In genomic region chr10:97584798-97585438, GRCh38 we compare ENCODE assay signal across 18 cellular contexts. TPM values are rescaled to one million over a fixed set of nuclear protein-coding genes. Genes with fewer than 3 reads are reported as not detected.
A peak's percentile ranks its signal among the peaks of the same experiment; 100 is the strongest.
DNase-seq lines count a peak whose midpoint lies in the region; ATAC-seq, FAIRE-seq and TF ChIP-seq lines count a peak whose summit lies in the region.
"Had no signal": no experiment of that assay in that cellular context is flagged by ENCODE, and none has a peak within 500 bp of the region (broad histone marks: within the 10 kb centered on the region; RNA-seq: fewer than 3 reads in every experiment).

No MANE protein-coding gene starts in this region.

- H3K79me2 ChIP-seq in SK-N-SH (ENCODE audit: insufficient read depth) (no peaks in the 10 kb centered on the region), HepG2 (ENCODE audit: insufficient read depth, low read length) (peaks cover 3% of the 10 kb centered on the region)

- no peaks in the 10 kb centered on the region for H3K9me3 Mint-ChIP-seq in chondrocyte (ENCODE audit: low read depth)
- H3K9me3 Mint-ChIP-seq: CD4-positive, alpha-beta T cell had no signal

- H4K20me1 ChIP-seq in SK-N-SH (ENCODE audit: insufficient read depth), result no peaks in the 10 kb centered on the region
- no peaks in the 10 kb centered on the region for H4K20me1 ChIP-seq in HepG2 (ENCODE audit: insufficient read depth, low read length)

- in situ Hi-C loops in HepG2 (cut with HindIII; ENCODE audit: extremely low pct_ligation_motif_present, low pct_unique_long_range_greater_than_20kb), result no loop called here

- H2AFZ ChIP-seq in SK-N-SH (ENCODE audit: low read depth), result 0 out of 2 replicates have a peak overlapping the region, but pooled peaks have one; percentile 56
- peak overlapping the region; percentile 12 for H2AFZ ChIP-seq in HepG2 (ENCODE audit: low read length)

- 93% methylated on average over 2 of the region's 5 CpGs for WGBS in SK-N-SH (ENCODE audit: low lambda C conversion rate)
- 11% methylated on average over 3 of the region's 5 CpGs for WGBS in HepG2 (ENCODE audit: low lambda C conversion rate)

- H3K27me3 ChIP-seq in SK-N-SH (ENCODE audit: insufficient read depth), result no peaks in the 10 kb centered on the region
- H3K27me3 ChIP-seq in HepG2 (ENCODE audit: control insufficient read depth in 1 of 2, insufficient read depth in 2 of 2, low read length in 2 of 2), result peaks cover 0 to 12% of the 10 kb centered on the region in 2 experiments; a peak in 1 of 5 replicates
- no peaks in the 10 kb centered on the region for H3K27me3 ChIP-seq in thoracic aorta (replicated peaks; ENCODE audit: insufficient read depth)
- H3K27me3 ChIP-seq: suprapubic skin had no signal

- no TSS peak for BruUV-seq in HepG2 (replicated peaks; lab: Mats Ljungman, UMichigan)

- H3K4me1 ChIP-seq in SK-N-SH (ENCODE audit: control insufficient read depth in 1 of 2, insufficient read depth in 2 of 2, low read depth in 1 of 2, low read length in 1 of 2) (peaks cover 0 to 21% of the 10 kb centered on the region in 2 experiments; a peak in 1 of 4 replicates), HepG2 (ENCODE audit: insufficient read depth, low read length) (peaks cover 67% of the 10 kb centered on the region), thoracic aorta (ENCODE audit: control insufficient read depth in 1 of 2, low read depth in 2 of 2) (peaks cover 3 to 27% of the 10 kb centered on the region in 2 donors)

- no peak overlapping the region for H3K4me3 Mint-ChIP-seq in chondrocyte (ENCODE audit: unreplicated experiment)
- H3K4me3 Mint-ChIP-seq: activated CD8-positive, alpha-beta memory T cell treated with anti-CD3 and anti-CD28 coated beads, Interleukin-2, amount 10 ng/mL, durations not matched to agents 7 days and 5 days; CD4-positive, alpha-beta T cell had no signal

- no peak overlapping the region for H3K27ac Mint-ChIP-seq in chondrocyte (ENCODE audit: unreplicated experiment)
- H3K27ac Mint-ChIP-seq: activated CD8-positive, alpha-beta memory T cell treated with anti-CD3 and anti-CD28 coated beads, Interleukin-2, amount 10 ng/mL, durations not matched to agents 7 days and 5 days; CD4-positive, alpha-beta T cell had no signal

- H3F3A ChIP-seq in SK-N-SH (replicated peaks; ENCODE audit: insufficient read depth), result no peaks in the 10 kb centered on the region

- H3K36me3 Mint-ChIP-seq in chondrocyte (ENCODE audit: low read depth), result no peaks in the 10 kb centered on the region
- H3K36me3 Mint-ChIP-seq: activated CD8-positive, alpha-beta memory T cell treated with anti-CD3 and anti-CD28 coated beads, Interleukin-2, amount 10 ng/mL, durations not matched to agents 7 days and 5 days had no signal

- intact Hi-C loops in HepG2 (cut with micrococcal nuclease; ENCODE audit: unreplicated experiment), result loop anchor here (1.0 kb wide), 1 partner anchor 11 kb away; no protein-coding TSS in a partner anchor

- H3K4me2 ChIP-seq in SK-N-SH (peak overlapping the region; percentile 0; the same call in 1 of the 2 replicates), HepG2 (ENCODE audit: low read depth, low read length) (peak overlapping the region; percentile 91)
- H3K4me2 ChIP-seq: KMS-11 had no signal

- POLR2A ChIA-PET in SK-N-SH (lab: Yijun Ruan, JAX), result interaction anchor here (1.3 kb wide), 1 partner anchor 99 kb away, joined by 4 read pairs; no protein-coding TSS in a partner anchor
- POLR2A ChIA-PET in HepG2 (lab: Yijun Ruan, JAX), result interaction anchor here (0.9 to 2.9 kb wide), 7 partner anchors 10 to 102 kb away, joined by 3 to 23 read pairs (median 8); partner anchors contain the start of genes ANKRD2 and AVPI1

- peaks cover 6% of the 10 kb centered on the region for H3K4me1 Mint-ChIP-seq in chondrocyte (ENCODE audit: low read depth)

- FAIRE-seq in HepG2 (lab: Jason Lieb, UNC), result peak; percentile 84

- TF ChIP-seq CTCF in SK-N-SH (IDR thresholded peaks at IDR 0.05) (no peak), chondrocyte (IDR thresholded peaks at IDR 0.05) (no peak), HepG2 (CRISPR knock-in tag; IDR thresholded peaks at IDR 0.05) (no peak), thoracic aorta (IDR thresholded peaks at IDR 0.05) (no peak)

- TF ChIP-seq RAD21 in SK-N-SH (IDR thresholded peaks at IDR 0.05; ENCODE audit: low read length) (no peak), HepG2 (CRISPR knock-in tag; IDR thresholded peaks at IDR 0.05) (no peak)

- no peak overlapping the region; a peak in 1 of 4 replicates for H3K4me3 ChIP-seq in SK-N-SH (ENCODE audit: low read depth in 2 of 2, low read length in 1 of 2)
- peak overlapping the region; percentile 48 to 72 (median 54) for H3K4me3 ChIP-seq in HepG2 (replicated peaks in 1 of 3; ENCODE audit: insufficient read depth in 1 of 3, low read depth in 2 of 3, low read length in 3 of 3)
- H3K4me3 ChIP-seq in thoracic aorta, result peak overlapping the region; percentile 16
- H3K4me3 ChIP-seq: suprapubic skin had no signal

- H3K9me3 ChIP-seq in SK-N-SH, result no peaks in the 10 kb centered on the region
- no peaks in the 10 kb centered on the region for H3K9me3 ChIP-seq in HepG2 (ENCODE audit: low read length)
- no peaks in the 10 kb centered on the region for H3K9me3 ChIP-seq in thoracic aorta
- H3K9me3 ChIP-seq: suprapubic skin had no signal

- CTCF ChIA-PET in SK-N-SH (lab: Yijun Ruan, JAX) (interaction anchor here (1.4 to 7.1 kb wide), 2 partner anchors 13 to 28 kb away, joined by 4 to 60 read pairs; partner anchors contain the start of gene ANKRD2), HepG2 (lab: Yijun Ruan, JAX; ENCODE audit: low intra/inter-chr PET ratio, low total read pairs) (no interaction called here)

- H3K9me2 ChIP-seq in SK-N-SH, result no peaks in the 10 kb centered on the region

- no peak for TF ChIP-seq POLR2A in HepG2 (IDR thresholded peaks at IDR 0.05; ENCODE audit: insufficient read depth in 1 of 2, low read depth in 2 of 2, low read length in 2 of 2)

- TF ChIP-seq EP300 in SK-N-SH (IDR thresholded peaks at IDR 0.05; ENCODE audit: borderline replicate concordance in 1 of 2, low read depth in 1 of 2, low read length in 1 of 2) (no peak), HepG2 (IDR thresholded peaks at IDR 0.05; ENCODE audit: low read depth in 2 of 2, low read length in 2 of 2) (no peak), HepG2 (CRISPR knock-in tag; IDR thresholded peaks at IDR 0.05; ENCODE audit: borderline replicate concordance) (no peak)

- DNase-seq in SK-N-SH (peak; percentile 18), chondrocyte (ENCODE audit: low spot score) (peak; percentile 42), HepG2 (ENCODE audit: low spot score) (peak; percentile 18), thoracic aorta (ENCODE audit: low spot score) (no peak), dedifferentiated amniotic fluid mesenchymal stem cell (ENCODE audit: extremely low spot score) (no peak), activated gamma-delta T cell treated with Interleukin-2 at 50 U/mL for 16 hours (no peak)
- DNase-seq: activated CD8-positive, alpha-beta memory T cell treated with anti-CD3 and anti-CD28 coated beads, Interleukin-2, amount 10 ng/mL, durations not matched to agents 7 days and 5 days; activated naive CD4-positive, alpha-beta T cell treated with Interleukin-2 at 50 U/mL for 16 hours; CD4-positive, alpha-beta T cell; T-helper 1 cell had no signal

- ATAC-seq in SK-N-SH treated with all-trans-retinoic acid at 6 μM for 48 hours (no peak), HepG2 (peak; percentile 12), thoracic aorta (ENCODE audit: insufficient number of reproducible peaks, low FRiP score, low read depth) (no peak), HG03280 (IDR thresholded peaks at IDR 0.05; ENCODE audit: unreplicated experiment) (no peak)
- ATAC-seq: activated CD8-positive, alpha-beta memory T cell treated with anti-CD3 and anti-CD28 coated beads, Interleukin-2, amount 10 ng/mL, durations not matched to agents 7 days and 5 days had no signal

- H3K9ac ChIP-seq in SK-N-SH (no peak overlapping the region), HepG2 (ENCODE audit: insufficient read depth, low read depth, low read length) (peak overlapping the region; percentile 66)
- H3K9ac ChIP-seq: KMS-11 had no signal

- H3K36me3 ChIP-seq in SK-N-SH (replicated peaks in 1 of 2; ENCODE audit: control insufficient read depth in 1 of 2, insufficient read depth in 2 of 2, low read length in 1 of 2) (no peaks in the 10 kb centered on the region), HepG2 (replicated peaks in 1 of 2; ENCODE audit: control insufficient read depth in 1 of 2, insufficient read depth in 2 of 2, low read length in 2 of 2) (no peaks in the 10 kb centered on the region; a peak in 1 of 5 replicates), thoracic aorta (no peaks in the 10 kb centered on the region)
- H3K36me3 ChIP-seq: suprapubic skin had no signal

- no peaks in the 10 kb centered on the region for H3K27me3 Mint-ChIP-seq in chondrocyte (ENCODE audit: low read depth)
- H3K27me3 Mint-ChIP-seq: CD4-positive, alpha-beta T cell had no signal

- H3K27ac ChIP-seq in SK-N-SH (ENCODE audit: low read depth in 2 of 2, low read length in 1 of 2) (peak overlapping the region in 1 of 2 experiments; percentile 72; a peak in 3 of 4 replicates), HepG2 (ENCODE audit: extremely low read length, insufficient read depth, low read length) (peak overlapping the region; percentile 69), thoracic aorta (peak overlapping the region; percentile 59 to 75)
- H3K27ac ChIP-seq: KMS-11 had no signal

RNA-seq across cellular contexts. Expression of gene HOGA1, which starts 0.7 kb away (rescaled TPM):
- polyA plus RNA-seq in SK-N-SH (2012; rRNA removed), result 2.9 and 4.8 TPM in 2 replicates
- 1.9 and 3.0 TPM in 2 replicates for polyA plus RNA-seq in SK-N-SH (2012; cell fraction: cytosol; rRNA removed)
- 5.9 and 9.4 TPM in 2 replicates for polyA plus RNA-seq in SK-N-SH (2012; cell fraction: nucleus; rRNA removed)
- 0.12 TPM in 1 of 3 replicates, not detected in the others for total RNA-seq in chondrocyte
- 18.8 and 19.5 TPM in 2 replicates for total RNA-seq in HepG2 (2016; rRNA removed; fragmentation: Illumina TruSeq; extraction: Trizol)
- total RNA-seq in HepG2 (2016; cell fraction: cytosol; rRNA removed; fragmentation: Illumina TruSeq; extraction: Trizol; ENCODE audit: low read depth), result 3.4 and 5.6 TPM in 2 replicates
- 18.4 and 22.7 TPM in 2 replicates for total RNA-seq in HepG2 (2016; cell fraction: insoluble cytoplasmic fraction; rRNA removed; fragmentation: Illumina TruSeq; extraction: Trizol)
- 6.7 and 7.9 TPM in 2 replicates for total RNA-seq in HepG2 (2016; cell fraction: membrane; rRNA removed; fragmentation: Illumina TruSeq; extraction: Trizol)
- 14.5 and 15.4 TPM in 2 replicates for total RNA-seq in HepG2 (2016; cell fraction: nucleus; rRNA removed; fragmentation: Illumina TruSeq; extraction: Trizol)
- polyA plus RNA-seq in HepG2 (2011; rRNA removed), result 7.1 and 7.6 TPM in 2 replicates
- 6.2 and 6.3 TPM in 2 replicates for polyA plus RNA-seq in HepG2 (2011; cell fraction: cytosol; rRNA removed)
- polyA plus RNA-seq in HepG2 (2011; cell fraction: nucleus; rRNA removed), result 12.0 and 12.1 TPM in 2 replicates
- 4.6 and 5.6 TPM in 2 replicates for polyA plus RNA-seq in HepG2 (2012)
- polyA plus RNA-seq in HepG2 (2016; cell fraction: cytosol; fragmentation: Illumina TruSeq; extraction: Trizol; ENCODE audit: low read depth), result 2.4 and 2.7 TPM in 2 replicates
- polyA plus RNA-seq in HepG2 (2016; cell fraction: insoluble cytoplasmic fraction; fragmentation: Illumina TruSeq; extraction: Trizol; ENCODE audit: low read depth), result 15.7 and 17.4 TPM in 2 replicates
- polyA plus RNA-seq in HepG2 (2016; cell fraction: membrane; fragmentation: Illumina TruSeq; extraction: Trizol; ENCODE audit: low read depth), result 3.0 and 3.6 TPM in 2 replicates
- polyA plus RNA-seq in HepG2 (2016; cell fraction: nucleus; fragmentation: Illumina TruSeq; extraction: Trizol; ENCODE audit: insufficient read depth, low read depth), result 18.7 and 20.9 TPM in 2 replicates
- polyA minus RNA-seq in HepG2 (2011; rRNA and poly(A)+ RNA removed; ENCODE audit: low replicate concordance), result 1.9 and 7.8 TPM in 2 replicates
- polyA minus RNA-seq in HepG2 (2011; cell fraction: cytosol; rRNA and poly(A)+ RNA removed), result 2.8 and 3.5 TPM in 2 replicates
- polyA minus RNA-seq in HepG2 (2011; cell fraction: nucleus; rRNA and poly(A)+ RNA removed), result 9.0 and 9.3 TPM in 2 replicates
- 10 to 100 TPM in 1 of 2 donors, 1 to 10 TPM in 1; 7.0 to 12.3 TPM for total RNA-seq in thoracic aorta
- total RNA-seq: A673; activated CD8-positive, alpha-beta memory T cell treated with anti-CD3 and anti-CD28 coated beads, Interleukin-2, amount 10 ng/mL, durations not matched to agents 7 days and 5 days; CD4-positive, alpha-beta T cell; osteocyte had no signal

RNA-seq across cellular contexts. Expression of gene C10orf62, which starts 4.6 kb away (rescaled TPM):
- polyA plus RNA-seq in SK-N-SH (2012; rRNA removed), result 0.07 and 0.19 TPM in 2 replicates
- polyA plus RNA-seq in SK-N-SH (2012; cell fraction: cytosol; rRNA removed), result 0.05 TPM in 1 of 2 replicates, not detected in the other
- 0.56 and 0.96 TPM in 2 replicates for polyA plus RNA-seq in SK-N-SH (2012; cell fraction: nucleus; rRNA removed)
- total RNA-seq in chondrocyte, result not detected in 3 replicates
- total RNA-seq in HepG2 (2016; rRNA removed; fragmentation: Illumina TruSeq; extraction: Trizol), result 0.28 and 1.6 TPM in 2 replicates
- not detected in 2 replicates for total RNA-seq in HepG2 (2016; cell fraction: cytosol; rRNA removed; fragmentation: Illumina TruSeq; extraction: Trizol; ENCODE audit: low read depth)
- 0.42 and 1.9 TPM in 2 replicates for total RNA-seq in HepG2 (2016; cell fraction: insoluble cytoplasmic fraction; rRNA removed; fragmentation: Illumina TruSeq; extraction: Trizol)
- 0.15 TPM in 1 of 2 replicates, not detected in the other for total RNA-seq in HepG2 (2016; cell fraction: membrane; rRNA removed; fragmentation: Illumina TruSeq; extraction: Trizol)
- total RNA-seq in HepG2 (2016; cell fraction: nucleus; rRNA removed; fragmentation: Illumina TruSeq; extraction: Trizol), result 3.1 and 3.7 TPM in 2 replicates
- polyA plus RNA-seq in HepG2 (2011; rRNA removed), result 0.61 and 0.74 TPM in 2 replicates
- 0.08 and 0.21 TPM in 2 replicates for polyA plus RNA-seq in HepG2 (2011; cell fraction: cytosol; rRNA removed)
- polyA plus RNA-seq in HepG2 (2011; cell fraction: nucleus; rRNA removed), result 2.6 and 3.1 TPM in 2 replicates
- 0.21 and 0.27 TPM in 2 replicates for polyA plus RNA-seq in HepG2 (2012)
- polyA plus RNA-seq in HepG2 (2016; cell fraction: cytosol; fragmentation: Illumina TruSeq; extraction: Trizol; ENCODE audit: low read depth), result 0.22 TPM in 1 of 2 replicates, not detected in the other
- 0.27 and 0.39 TPM in 2 replicates for polyA plus RNA-seq in HepG2 (2016; cell fraction: insoluble cytoplasmic fraction; fragmentation: Illumina TruSeq; extraction: Trizol; ENCODE audit: low read depth)
- not detected in 2 replicates for polyA plus RNA-seq in HepG2 (2016; cell fraction: membrane; fragmentation: Illumina TruSeq; extraction: Trizol; ENCODE audit: low read depth)
- polyA plus RNA-seq in HepG2 (2016; cell fraction: nucleus; fragmentation: Illumina TruSeq; extraction: Trizol; ENCODE audit: insufficient read depth, low read depth), result 1.4 and 1.5 TPM in 2 replicates
- polyA minus RNA-seq in HepG2 (2011; rRNA and poly(A)+ RNA removed; ENCODE audit: low replicate concordance), result 1.6 and 3.3 TPM in 2 replicates
- not detected in 2 replicates for polyA minus RNA-seq in HepG2 (2011; cell fraction: cytosol; rRNA and poly(A)+ RNA removed)
- polyA minus RNA-seq in HepG2 (2011; cell fraction: nucleus; rRNA and poly(A)+ RNA removed), result 5.2 and 5.8 TPM in 2 replicates
- total RNA-seq in thoracic aorta, result 1 to 10 TPM in 1 of 2 donors, not detected in 1; 1.2 TPM
- total RNA-seq: A673; activated CD8-positive, alpha-beta memory T cell treated with anti-CD3 and anti-CD28 coated beads, Interleukin-2, amount 10 ng/mL, durations not matched to agents 7 days and 5 days; CD4-positive, alpha-beta T cell; fibroblast of villous mesenchyme; osteocyte; PC-3; suprapubic skin had no signal

RNA-seq across cellular contexts. Expression of gene ANKRD2, which starts 12.3 kb away (rescaled TPM):
- 0.72 and 0.99 TPM in 2 replicates for polyA plus RNA-seq in SK-N-SH (2012; rRNA removed)
- 0.75 and 0.82 TPM in 2 replicates for polyA plus RNA-seq in SK-N-SH (2012; cell fraction: cytosol; rRNA removed)
- 1.6 and 2.2 TPM in 2 replicates for polyA plus RNA-seq in SK-N-SH (2012; cell fraction: nucleus; rRNA removed)
- total RNA-seq in chondrocyte, result 0.46 to 0.60 TPM (median 0.54 TPM) in 3 replicates
- not detected in 2 replicates for total RNA-seq in HepG2 (2016; rRNA removed; fragmentation: Illumina TruSeq; extraction: Trizol)
- not detected in 2 replicates for total RNA-seq in HepG2 (2016; cell fraction: cytosol; rRNA removed; fragmentation: Illumina TruSeq; extraction: Trizol; ENCODE audit: low read depth)
- total RNA-seq in HepG2 (2016; cell fraction: insoluble cytoplasmic fraction; rRNA removed; fragmentation: Illumina TruSeq; extraction: Trizol), result not detected in 2 replicates
- not detected in 2 replicates for total RNA-seq in HepG2 (2016; cell fraction: membrane; rRNA removed; fragmentation: Illumina TruSeq; extraction: Trizol)
- not detected in 2 replicates for total RNA-seq in HepG2 (2016; cell fraction: nucleus; rRNA removed; fragmentation: Illumina TruSeq; extraction: Trizol)
- polyA plus RNA-seq in HepG2 (2011; rRNA removed), result not detected in 2 replicates
- not detected in 2 replicates for polyA plus RNA-seq in HepG2 (2011; cell fraction: cytosol; rRNA removed)
- not detected in 2 replicates for polyA plus RNA-seq in HepG2 (2011; cell fraction: nucleus; rRNA removed)
- polyA plus RNA-seq in HepG2 (2012), result not detected in 2 replicates
- not detected in 2 replicates for polyA plus RNA-seq in HepG2 (2016; cell fraction: cytosol; fragmentation: Illumina TruSeq; extraction: Trizol; ENCODE audit: low read depth)
- polyA plus RNA-seq in HepG2 (2016; cell fraction: insoluble cytoplasmic fraction; fragmentation: Illumina TruSeq; extraction: Trizol; ENCODE audit: low read depth), result not detected in 2 replicates
- not detected in 2 replicates for polyA plus RNA-seq in HepG2 (2016; cell fraction: membrane; fragmentation: Illumina TruSeq; extraction: Trizol; ENCODE audit: low read depth)
- not detected in 2 replicates for polyA plus RNA-seq in HepG2 (2016; cell fraction: nucleus; fragmentation: Illumina TruSeq; extraction: Trizol; ENCODE audit: insufficient read depth, low read depth)
- 0.09 TPM in 1 of 2 replicates, not detected in the other for polyA minus RNA-seq in HepG2 (2011; rRNA and poly(A)+ RNA removed; ENCODE audit: low replicate concordance)
- polyA minus RNA-seq in HepG2 (2011; cell fraction: cytosol; rRNA and poly(A)+ RNA removed), result not detected in 2 replicates
- not detected in 2 replicates for polyA minus RNA-seq in HepG2 (2011; cell fraction: nucleus; rRNA and poly(A)+ RNA removed)
- 1 to 10 TPM in 1 of 2 donors, not detected in 1; 1.9 TPM for total RNA-seq in thoracic aorta
- total RNA-seq: A673; CD4-positive, alpha-beta T cell; osteocyte had no signal

RNA-seq across cellular contexts. Expression of gene MORN4, which starts 48.4 kb away (rescaled TPM):
- polyA plus RNA-seq in SK-N-SH (2012; rRNA removed) (31.4 and 31.7 TPM in 2 replicates), HepG2 (2011; rRNA removed) (9.1 and 10.8 TPM in 2 replicates)
- 32.9 and 36.8 TPM in 2 replicates for polyA plus RNA-seq in SK-N-SH (2012; cell fraction: cytosol; rRNA removed)
- polyA plus RNA-seq in SK-N-SH (2012; cell fraction: nucleus; rRNA removed), result 14.5 and 19.6 TPM in 2 replicates
- total RNA-seq in chondrocyte (11.3 to 13.7 TPM (median 11.8 TPM) in 3 replicates), HepG2 (2016; rRNA removed; fragmentation: Illumina TruSeq; extraction: Trizol) (3.4 and 4.2 TPM in 2 replicates), thoracic aorta (1 to 10 TPM; 3.5 to 6.6 TPM)
- 3.2 and 5.3 TPM in 2 replicates for total RNA-seq in HepG2 (2016; cell fraction: cytosol; rRNA removed; fragmentation: Illumina TruSeq; extraction: Trizol; ENCODE audit: low read depth)
- 4.6 and 5.2 TPM in 2 replicates for total RNA-seq in HepG2 (2016; cell fraction: insoluble cytoplasmic fraction; rRNA removed; fragmentation: Illumina TruSeq; extraction: Trizol)
- 6.1 and 6.3 TPM in 2 replicates for total RNA-seq in HepG2 (2016; cell fraction: membrane; rRNA removed; fragmentation: Illumina TruSeq; extraction: Trizol)
- total RNA-seq in HepG2 (2016; cell fraction: nucleus; rRNA removed; fragmentation: Illumina TruSeq; extraction: Trizol), result 1.6 and 3.0 TPM in 2 replicates
- 7.3 and 11.8 TPM in 2 replicates for polyA plus RNA-seq in HepG2 (2011; cell fraction: cytosol; rRNA removed)
- 4.4 and 5.7 TPM in 2 replicates for polyA plus RNA-seq in HepG2 (2011; cell fraction: nucleus; rRNA removed)
- polyA plus RNA-seq in HepG2 (2012), result 7.4 and 10.4 TPM in 2 replicates
- 7.7 and 8.5 TPM in 2 replicates for polyA plus RNA-seq in HepG2 (2016; cell fraction: cytosol; fragmentation: Illumina TruSeq; extraction: Trizol; ENCODE audit: low read depth)
- polyA plus RNA-seq in HepG2 (2016; cell fraction: insoluble cytoplasmic fraction; fragmentation: Illumina TruSeq; extraction: Trizol; ENCODE audit: low read depth), result 9.6 and 10.3 TPM in 2 replicates
- polyA plus RNA-seq in HepG2 (2016; cell fraction: membrane; fragmentation: Illumina TruSeq; extraction: Trizol; ENCODE audit: low read depth), result 9.0 and 9.4 TPM in 2 replicates
- 7.8 and 8.8 TPM in 2 replicates for polyA plus RNA-seq in HepG2 (2016; cell fraction: nucleus; fragmentation: Illumina TruSeq; extraction: Trizol; ENCODE audit: insufficient read depth, low read depth)
- polyA minus RNA-seq in HepG2 (2011; rRNA and poly(A)+ RNA removed; ENCODE audit: low replicate concordance), result 2.2 and 3.4 TPM in 2 replicates
- 1.2 and 2.5 TPM in 2 replicates for polyA minus RNA-seq in HepG2 (2011; cell fraction: cytosol; rRNA and poly(A)+ RNA removed)
- 2.9 and 3.7 TPM in 2 replicates for polyA minus RNA-seq in HepG2 (2011; cell fraction: nucleus; rRNA and poly(A)+ RNA removed)

RNA-seq across cellular contexts. Expression of gene PI4K2A, which starts 55.6 kb away (rescaled TPM):
- polyA plus RNA-seq in SK-N-SH (2012; rRNA removed), result 23.8 and 31.4 TPM in 2 replicates
- 18.2 and 23.3 TPM in 2 replicates for polyA plus RNA-seq in SK-N-SH (2012; cell fraction: cytosol; rRNA removed)
- polyA plus RNA-seq in SK-N-SH (2012; cell fraction: nucleus; rRNA removed), result 22.7 and 27.9 TPM in 2 replicates
- total RNA-seq in chondrocyte, result 20.1 to 20.9 TPM (median 20.1 TPM) in 3 replicates
- 14.3 and 16.6 TPM in 2 replicates for total RNA-seq in HepG2 (2016; rRNA removed; fragmentation: Illumina TruSeq; extraction: Trizol)
- total RNA-seq in HepG2 (2016; cell fraction: cytosol; rRNA removed; fragmentation: Illumina TruSeq; extraction: Trizol; ENCODE audit: low read depth), result 1.1 and 1.5 TPM in 2 replicates
- total RNA-seq in HepG2 (2016; cell fraction: insoluble cytoplasmic fraction; rRNA removed; fragmentation: Illumina TruSeq; extraction: Trizol), result 14.4 and 15.3 TPM in 2 replicates
- 5.3 and 5.4 TPM in 2 replicates for total RNA-seq in HepG2 (2016; cell fraction: membrane; rRNA removed; fragmentation: Illumina TruSeq; extraction: Trizol)
- total RNA-seq in HepG2 (2016; cell fraction: nucleus; rRNA removed; fragmentation: Illumina TruSeq; extraction: Trizol), result 7.8 and 8.3 TPM in 2 replicates
- 10.9 and 12.3 TPM in 2 replicates for polyA plus RNA-seq in HepG2 (2011; rRNA removed)
- 11.1 and 12.6 TPM in 2 replicates for polyA plus RNA-seq in HepG2 (2011; cell fraction: cytosol; rRNA removed)
- 7.2 and 8.1 TPM in 2 replicates for polyA plus RNA-seq in HepG2 (2011; cell fraction: nucleus; rRNA removed)
- 8.1 and 9.8 TPM in 2 replicates for polyA plus RNA-seq in HepG2 (2012)
- polyA plus RNA-seq in HepG2 (2016; cell fraction: cytosol; fragmentation: Illumina TruSeq; extraction: Trizol; ENCODE audit: low read depth), result 1.2 and 1.5 TPM in 2 replicates
- polyA plus RNA-seq in HepG2 (2016; cell fraction: insoluble cytoplasmic fraction; fragmentation: Illumina TruSeq; extraction: Trizol; ENCODE audit: low read depth), result 16.4 and 17.1 TPM in 2 replicates
- 3.5 and 4.3 TPM in 2 replicates for polyA plus RNA-seq in HepG2 (2016; cell fraction: membrane; fragmentation: Illumina TruSeq; extraction: Trizol; ENCODE audit: low read depth)
- polyA plus RNA-seq in HepG2 (2016; cell fraction: nucleus; fragmentation: Illumina TruSeq; extraction: Trizol; ENCODE audit: insufficient read depth, low read depth), result 11.0 and 12.8 TPM in 2 replicates
- 14.5 and 22.6 TPM in 2 replicates for polyA minus RNA-seq in HepG2 (2011; rRNA and poly(A)+ RNA removed; ENCODE audit: low replicate concordance)
- polyA minus RNA-seq in HepG2 (2011; cell fraction: cytosol; rRNA and poly(A)+ RNA removed), result 5.7 and 6.0 TPM in 2 replicates
- polyA minus RNA-seq in HepG2 (2011; cell fraction: nucleus; rRNA and poly(A)+ RNA removed), result 5.5 and 5.7 TPM in 2 replicates
- total RNA-seq in thoracic aorta, result 10 to 100 TPM; 18.0 to 22.9 TPM

Comparison
In these comparisons a context has a peak if more than half of its experiments do, and no peak if none do; other contexts are left out.
1. DNase-seq: peak in SK-N-SH (single experiment), chondrocyte (single experiment) and HepG2 (single experiment); none in thoracic aorta (single experiment), dedifferentiated amniotic fluid mesenchymal stem cell (single experiment) and activated gamma-delta T cell treated with Interleukin-2 at 50 U/mL for 16 hours (single experiment).
2. H3K4me3 ChIP-seq: peak in HepG2 (3 of 3) and thoracic aorta (single experiment); none in SK-N-SH (0 of 2).
3. Of the 25 proteins assayed by ChIP-seq in both HepG2 and SK-N-SH: peak only in HepG2: FOSL2, JUND, MAX, MXI1, SIN3A and USF2; only in SK-N-SH: none; in both: none; in neither: 19.